Comparison of ENCODE assay signal across 8 cellular contexts in the genomic region with DNA sequence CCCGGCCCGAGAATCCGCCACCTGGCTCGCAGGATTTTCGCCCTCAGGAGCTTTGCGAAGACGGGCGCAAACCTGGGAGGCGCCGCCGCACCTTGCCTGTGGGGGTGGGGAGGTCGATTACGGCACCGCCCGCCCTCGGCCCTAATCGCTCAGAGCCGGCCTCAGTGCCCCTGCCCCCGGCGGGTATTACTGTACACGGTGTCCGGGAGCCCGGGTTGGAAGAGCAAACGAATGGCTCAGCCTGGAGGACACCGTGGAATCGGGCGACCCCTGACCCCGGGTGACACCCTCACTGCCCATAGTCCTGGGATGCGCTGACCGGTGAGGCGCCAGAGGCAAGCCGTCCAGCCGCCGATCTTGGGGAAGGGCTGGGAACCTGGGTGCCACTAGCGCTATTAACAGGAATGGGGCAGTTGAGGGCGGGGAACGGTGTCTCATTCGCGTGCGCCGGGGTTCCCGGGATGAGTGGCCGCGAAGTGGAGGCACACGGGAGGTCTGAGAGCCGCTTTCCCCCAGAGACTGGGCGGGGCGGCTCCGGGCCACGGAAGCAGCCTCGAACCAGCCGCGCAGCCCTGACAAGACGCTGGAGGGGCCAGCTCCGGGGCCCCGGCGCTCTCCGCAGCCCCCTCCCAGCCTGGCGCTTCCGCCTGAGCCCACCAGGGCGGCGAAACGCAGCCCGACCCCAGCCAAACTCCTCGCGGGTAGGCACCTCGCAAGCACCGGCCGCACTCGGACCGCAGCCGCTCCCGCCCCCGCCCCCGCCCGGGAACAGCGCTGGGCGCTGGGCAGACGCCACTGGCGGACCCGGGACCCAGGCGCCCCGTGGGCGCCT.
A peak's percentile ranks its signal among the peaks of the same experiment; 100 is the strongest.
DNase-seq lines count a peak whose midpoint lies in the region; ATAC-seq and FAIRE-seq lines count a peak whose summit lies in the region.

No MANE protein-coding gene starts in this region.

- peaks cover 53% of the 10 kb centered on the region for H3K27me3 Mint-ChIP-seq in activated T-helper 2 cell treated with anti-CD3 and anti-CD28 coated beads, Interferon-gamma antibody, Interleukin-2, Interleukin-4, amounts not matched to agents 10 μg/mL and 5 μg/mL and 100 μg/mL, durations not matched to agents 14 hours and 24 hours and 36 hours (ENCODE audit: low read depth)

- H3K23ac ChIP-seq in mesenchymal stem cell (ENCODE audit: low read length in 2 of 2) = peak overlapping the region in 1 of 2 experiments; percentile 48

- H3K4me1 Mint-ChIP-seq in activated T-helper 2 cell treated with anti-CD3 and anti-CD28 coated beads, Interferon-gamma antibody, Interleukin-2, Interleukin-4, amounts not matched to agents 10 μg/mL and 5 μg/mL and 100 μg/mL, durations not matched to agents 14 hours and 24 hours and 36 hours (ENCODE audit: low read depth) = peaks cover 16% of the 10 kb centered on the region

- no peak overlapping the region for H3K18ac ChIP-seq in mesenchymal stem cell (ENCODE audit: low read depth in 1 of 2, low read length in 2 of 2)

- H3K4me3 Mint-ChIP-seq in activated T-helper 2 cell treated with anti-CD3 and anti-CD28 coated beads, Interferon-gamma antibody, Interleukin-2, Interleukin-4, amounts not matched to agents 10 μg/mL and 5 μg/mL and 100 μg/mL, durations not matched to agents 14 hours and 24 hours and 36 hours (ENCODE audit: low read depth) = peak overlapping the region; percentile 26

- no peak overlapping the region for H3K27ac Mint-ChIP-seq in activated T-helper 2 cell treated with anti-CD3 and anti-CD28 coated beads, Interferon-gamma antibody, Interleukin-2, Interleukin-4, amounts not matched to agents 10 μg/mL and 5 μg/mL and 100 μg/mL, durations not matched to agents 14 hours and 24 hours and 36 hours

- peak overlapping the region in 1 of 2 experiments; percentile 38 for H3K4me3 ChIP-seq in mesenchymal stem cell (ENCODE audit: insufficient read depth in 1 of 2, low read depth in 1 of 2, low read length in 2 of 2)

- H2BK120ac ChIP-seq in mesenchymal stem cell (ENCODE audit: low read depth, low read length) = no peak overlapping the region

- peaks cover 4% of the 10 kb centered on the region for H3K36me3 Mint-ChIP-seq in activated T-helper 2 cell treated with anti-CD3 and anti-CD28 coated beads, Interferon-gamma antibody, Interleukin-2, Interleukin-4, amounts not matched to agents 10 μg/mL and 5 μg/mL and 100 μg/mL, durations not matched to agents 14 hours and 24 hours and 36 hours (ENCODE audit: low read depth)

- H2AK5ac ChIP-seq in mesenchymal stem cell (ENCODE audit: low read length, severe bottlenecking) = no peak overlapping the region

- DNase-seq in COLO668 (lab: John Stamatoyannopoulos, UW; ENCODE audit: unreplicated experiment) (peak; percentile 59), mesenchymal stem cell (no peak), hepatic stellate cell (ENCODE audit: low spot score) (no peak), urothelium cell line (ENCODE audit: low spot score) (no peak)
- no peak for DNase-seq in activated T-helper 2 cell treated with anti-CD3 and anti-CD28 coated beads, Interferon-gamma antibody, Interleukin-2, Interleukin-4, amounts not matched to agents 10 μg/mL and 5 μg/mL and 100 μg/mL, durations not matched to agents 14 hours and 24 hours and 36 hours (ENCODE audit: low spot score)

- H2AFZ ChIP-seq in mesenchymal stem cell (ENCODE audit: low read depth, low read length) = no peak overlapping the region

- H4K8ac ChIP-seq in mesenchymal stem cell (ENCODE audit: low read length) = no peak overlapping the region

- FAIRE-seq in urothelium cell line (lab: Jason Lieb, UNC) = no peak

- ATAC-seq in HG03135 (IDR thresholded peaks at IDR 0.05; ENCODE audit: unreplicated experiment) (peak; percentile 12), GM18907 (IDR thresholded peaks at IDR 0.05; ENCODE audit: unreplicated experiment) (no peak), HG03097 (IDR thresholded peaks at IDR 0.05; ENCODE audit: low FRiP score, unreplicated experiment) (no peak)

- H3K79me1 ChIP-seq in mesenchymal stem cell (replicated peaks; ENCODE audit: low read length, poor library complexity, severe bottlenecking) = no peaks in the 10 kb centered on the region

- peaks cover 4% of the 10 kb centered on the region for H3K9me3 ChIP-seq in mesenchymal stem cell (ENCODE audit: control insufficient read depth, low read length)

- no peak overlapping the region for H4K91ac ChIP-seq in mesenchymal stem cell (ENCODE audit: low read length)

- H3K27ac ChIP-seq in mesenchymal stem cell (ENCODE audit: low read length, poor library complexity, severe bottlenecking) = no peak overlapping the region

- no peaks in the 10 kb centered on the region for H3K9me3 Mint-ChIP-seq in activated T-helper 2 cell treated with anti-CD3 and anti-CD28 coated beads, Interferon-gamma antibody, Interleukin-2, Interleukin-4, amounts not matched to agents 10 μg/mL and 5 μg/mL and 100 μg/mL, durations not matched to agents 14 hours and 24 hours and 36 hours

- H3K9ac ChIP-seq in mesenchymal stem cell (ENCODE audit: low read length) = no peak overlapping the region

- no peak overlapping the region for H3K14ac ChIP-seq in mesenchymal stem cell (ENCODE audit: low read length in 2 of 2)

- no peak overlapping the region for H3K4ac ChIP-seq in mesenchymal stem cell (ENCODE audit: low read depth in 1 of 2, low read length in 2 of 2)

- H3K36me3 ChIP-seq in mesenchymal stem cell (ENCODE audit: control insufficient read depth in 1 of 2, insufficient read depth in 2 of 2, low read depth in 1 of 2, low read length in 2 of 2) = no peaks in the 10 kb centered on the region

- WGBS in mesenchymal stem cell = under 1% methylated on average over 79 of the region's 84 CpGs

- H2BK12ac ChIP-seq in mesenchymal stem cell (ENCODE audit: low read length in 2 of 2) = no peak overlapping the region

- intact Hi-C loops in activated T-helper 2 cell treated with anti-CD3 and anti-CD28 coated beads, Interferon-gamma antibody, Interleukin-2, Interleukin-4, amounts not matched to agents 10 μg/mL and 5 μg/mL and 100 μg/mL, durations not matched to agents 14 hours and 24 hours and 36 hours (cut with micrococcal nuclease) = loop anchor here (10.0 kb wide), 1 partner anchor 716 kb away; the partner anchor contains the start of gene MEST

- peak overlapping the region; percentile 36 for H2BK15ac ChIP-seq in mesenchymal stem cell (ENCODE audit: low read depth, poor library complexity, severe bottlenecking)

- H3K27me3 ChIP-seq in mesenchymal stem cell (ENCODE audit: control insufficient read depth in 1 of 2, insufficient read depth in 1 of 2, low read length in 2 of 2) = peaks cover 78 to 88% of the 10 kb centered on the region in 2 experiments

- peak overlapping the region; percentile 84 for H3K4me2 ChIP-seq in mesenchymal stem cell (ENCODE audit: low read length, poor library complexity, severe bottlenecking)

- no peak overlapping the region for H2BK5ac ChIP-seq in mesenchymal stem cell (ENCODE audit: low read depth, low read length, poor library complexity, severe bottlenecking)

- H3K4me1 ChIP-seq in mesenchymal stem cell (ENCODE audit: control insufficient read depth, insufficient read depth, low read depth, low read length) = peaks cover 36% of the 10 kb centered on the region
